ENCODE assay signal across 8 cellular contexts in genomic region chr22:21642584-21643448, GRCh38. TPM values are rescaled to one million over a fixed set of nuclear protein-coding genes. Genes with fewer than 3 reads are reported as not detected.
DNase-seq lines count a peak whose midpoint lies in the region; ATAC-seq and FAIRE-seq lines count a peak whose summit lies in the region.

No MANE protein-coding gene starts in this region.

- no peak for ATAC-seq in GM18517 (IDR thresholded peaks at IDR 0.05; ENCODE audit: unreplicated experiment)

- peaks cover 18% of the 10 kb centered on the region for H3K79me1 ChIP-seq in mesenchymal stem cell (replicated peaks; ENCODE audit: low read length, poor library complexity, severe bottlenecking)

- peak overlapping the region; percentile 88 to 95 for H3K4me3 ChIP-seq in mesenchymal stem cell (ENCODE audit: insufficient read depth in 1 of 2, low read depth in 1 of 2, low read length in 2 of 2)

- H3K4me2 ChIP-seq in mesenchymal stem cell (ENCODE audit: low read length, poor library complexity, severe bottlenecking) = peak overlapping the region; percentile 99

- H4K8ac ChIP-seq in mesenchymal stem cell (ENCODE audit: low read length) = peak overlapping the region; percentile 92

- in situ Hi-C loops in ACHN (cut with HindIII; ENCODE audit: low pct_ligation_motif_present, low pct_unique_long_range_greater_than_20kb, low sequenced_read_pairs) = no loop called here

- H2BK5ac ChIP-seq in mesenchymal stem cell (ENCODE audit: low read depth, low read length, poor library complexity, severe bottlenecking) = no peak overlapping the region

- H3K4me1 ChIP-seq in mesenchymal stem cell (ENCODE audit: control insufficient read depth, insufficient read depth, low read depth, low read length) = peaks cover 17% of the 10 kb centered on the region

- H2AK5ac ChIP-seq in mesenchymal stem cell (ENCODE audit: low read length, severe bottlenecking) = no peak overlapping the region

- peak overlapping the region; percentile 83 for H3K9ac ChIP-seq in mesenchymal stem cell (ENCODE audit: low read length)

- no peak overlapping the region for H2BK12ac ChIP-seq in mesenchymal stem cell (ENCODE audit: low read length in 2 of 2)

- H4K91ac ChIP-seq in mesenchymal stem cell (ENCODE audit: low read length) = peak overlapping the region; percentile 95

- no peak overlapping the region for H3K27ac ChIP-seq in mesenchymal stem cell (ENCODE audit: low read length, poor library complexity, severe bottlenecking)

- no peaks in the 10 kb centered on the region for H3K9me3 ChIP-seq in mesenchymal stem cell (ENCODE audit: control insufficient read depth, low read length)

- no peaks in the 10 kb centered on the region for H3K27me3 ChIP-seq in mesenchymal stem cell (ENCODE audit: control insufficient read depth in 1 of 2, insufficient read depth in 1 of 2, low read length in 2 of 2)

- H3K14ac ChIP-seq in mesenchymal stem cell (ENCODE audit: low read length in 2 of 2) = peak overlapping the region in 1 of 2 experiments; percentile 98

- H2BK15ac ChIP-seq in mesenchymal stem cell (ENCODE audit: low read depth, poor library complexity, severe bottlenecking) = peak overlapping the region; percentile 74

- FAIRE-seq in GM18507 (lab: Jason Lieb, UNC) = peak; percentile 66

- peak overlapping the region; percentile 93 to 97 for H3K18ac ChIP-seq in mesenchymal stem cell (ENCODE audit: low read depth in 1 of 2, low read length in 2 of 2)

- DNase-seq in ACHN (peak; percentile 69), GM18507 (ENCODE audit: extremely low spot score, insufficient read length, low read depth) (no peak), NCI-H2171 treated with DMSO at 0.1 percent for 48 hours (lab: John Stamatoyannopoulos, UW) (peak; percentile 69), ecto neural progenitor cell (ENCODE audit: low spot score) (peak; percentile 78), mesenchymal stem cell (peak; percentile 75)
- peak; percentile 54 to 61 for DNase-seq in activated CD4-positive, alpha-beta T cell treated with anti-CD3 and anti-CD28 coated beads for 4 hours
- peak in 5 of 6 experiments; percentile 22 to 55 (median 48) for DNase-seq in stimulated activated naive CD4-positive, alpha-beta T cell (lab: John Stamatoyannopoulos, UW)

- peaks cover 0 to 22% of the 10 kb centered on the region in 2 experiments for H3K36me3 ChIP-seq in mesenchymal stem cell (ENCODE audit: control insufficient read depth in 1 of 2, insufficient read depth in 2 of 2, low read depth in 1 of 2, low read length in 2 of 2)

- H2BK120ac ChIP-seq in mesenchymal stem cell (ENCODE audit: low read depth, low read length) = no peak overlapping the region

- WGBS in mesenchymal stem cell = 1% methylated on average over 56 of the region's 56 CpGs

- peak overlapping the region in 1 of 2 experiments; percentile 37 for H3K4ac ChIP-seq in mesenchymal stem cell (ENCODE audit: low read depth in 1 of 2, low read length in 2 of 2)

- peak overlapping the region in 1 of 2 experiments; percentile 83 for H3K23ac ChIP-seq in mesenchymal stem cell (ENCODE audit: low read length in 2 of 2)

- H2AFZ ChIP-seq in mesenchymal stem cell (ENCODE audit: low read depth, low read length) = peak overlapping the region; percentile 100

RNA-seq across cellular contexts. Expression of gene SDF2L1, which starts 0.7 kb away (rescaled TPM):
- polyA plus RNA-seq in mesenchymal stem cell (2013, experiment 1 of 2) = 27.4 TPM
- 27.8 TPM for polyA plus RNA-seq in mesenchymal stem cell (2013, experiment 2 of 2)

RNA-seq across cellular contexts. Expression of gene CCDC116, which starts 10.3 kb away (rescaled TPM):
- polyA plus RNA-seq in mesenchymal stem cell (2013, experiment 1 of 2) = 0.18 TPM
- 0.11 TPM for polyA plus RNA-seq in mesenchymal stem cell (2013, experiment 2 of 2)

RNA-seq across cellular contexts. Expression of gene YDJC, which starts 13.0 kb away (rescaled TPM):
- 13.7 TPM for polyA plus RNA-seq in mesenchymal stem cell (2013, experiment 1 of 2)
- polyA plus RNA-seq in mesenchymal stem cell (2013, experiment 2 of 2) = 13.9 TPM

RNA-seq across cellular contexts. Expression of gene PPIL2, which starts 23.0 kb away (rescaled TPM):
- polyA plus RNA-seq in mesenchymal stem cell (2013, experiment 1 of 2) = 30.8 TPM
- 29.5 TPM for polyA plus RNA-seq in mesenchymal stem cell (2013, experiment 2 of 2)
